ENCODE assay signal across 10 cellular contexts in the genomic region with DNA sequence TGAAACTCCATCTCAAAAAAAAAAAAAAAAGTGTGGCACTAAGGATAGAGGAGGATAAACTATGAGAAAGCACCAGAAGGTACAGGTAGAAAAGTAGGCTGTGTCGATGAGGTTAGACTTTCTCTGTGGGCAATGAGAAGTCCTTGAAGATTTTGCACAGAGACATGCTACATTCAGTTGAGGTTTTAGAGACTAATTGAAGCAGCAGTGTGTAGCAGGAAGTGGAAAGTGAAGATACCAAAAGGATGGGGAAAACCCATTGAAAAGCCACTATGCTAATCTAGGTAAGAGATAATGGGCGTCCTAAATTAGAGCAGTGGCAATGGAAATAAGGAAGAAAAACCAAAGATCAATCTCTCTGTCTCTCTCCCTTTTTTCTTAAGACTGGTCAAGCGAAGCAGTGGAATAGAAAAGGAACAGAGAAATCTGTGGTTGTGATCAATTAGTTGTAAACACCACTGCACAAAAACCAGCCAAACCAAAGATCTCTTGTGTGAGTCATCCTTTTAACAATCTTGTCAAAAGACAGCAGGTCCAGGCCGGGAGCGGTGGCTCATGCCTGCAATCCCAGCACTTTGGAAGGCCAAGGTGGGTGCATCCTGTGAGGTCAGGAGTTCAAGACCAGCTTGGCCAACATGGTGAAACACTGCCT. TPM values are rescaled to one million over a fixed set of nuclear protein-coding genes. Genes with fewer than 3 reads are reported as not detected.
A peak's percentile ranks its signal among the peaks of the same experiment; 100 is the strongest.
DNase-seq lines count a peak whose midpoint lies in the region; ATAC-seq and TF ChIP-seq lines count a peak whose summit lies in the region.
"Had no signal": no experiment of that assay in that cellular context is flagged by ENCODE, and none has a peak within 500 bp of the region (broad histone marks: within the 10 kb centered on the region; RNA-seq: fewer than 3 reads in every experiment).

No MANE protein-coding gene starts in this region.

- peak overlapping the region; percentile 71 for H3K27ac Mint-ChIP-seq in activated naive CD4-positive, alpha-beta T cell treated with anti-CD3 and anti-CD28 coated beads, Interleukin-2, amount 50 U/mL, for 24 hours
- H3K27ac Mint-ChIP-seq: endodermal cell had no signal

- no peaks in the 10 kb centered on the region for H3K9me3 Mint-ChIP-seq in activated naive CD4-positive, alpha-beta T cell treated with anti-CD3 and anti-CD28 coated beads, Interleukin-2, amount 50 U/mL, for 24 hours

- ATAC-seq in HG03457 (IDR thresholded peaks at IDR 0.05; ENCODE audit: unreplicated experiment) (peak; percentile 73), Right ventricle myocardium superior (ENCODE audit: poor library complexity) (no peak)

- H3K36me3 Mint-ChIP-seq in activated naive CD4-positive, alpha-beta T cell treated with anti-CD3 and anti-CD28 coated beads, Interleukin-2, amount 50 U/mL, for 24 hours: no peaks in the 10 kb centered on the region

- DNase-seq in Daoy (ENCODE audit: low read depth) (peak; percentile 15), GM20000 (ENCODE audit: low spot score) (peak; percentile 76), Right ventricle myocardium superior (no peak), NCI-H128 (lab: John Stamatoyannopoulos, UW; ENCODE audit: unreplicated experiment) (no peak), H7 (no peak), NCI-H524 treated with DMSO at 0.1 percent for 48 hours (lab: John Stamatoyannopoulos, UW) (no peak)
- DNase-seq: endodermal cell had no signal

- H3K27me3 ChIP-seq in H7 (ENCODE audit: control insufficient read depth, insufficient read depth, low read length): peaks cover 16% of the 10 kb centered on the region

- peak overlapping the region; percentile 42 for H3K4me3 Mint-ChIP-seq in activated naive CD4-positive, alpha-beta T cell treated with anti-CD3 and anti-CD28 coated beads, Interleukin-2, amount 50 U/mL, for 24 hours
- H3K4me3 Mint-ChIP-seq: endodermal cell had no signal

- no peak overlapping the region for H3K4me3 ChIP-seq in H7 (ENCODE audit: insufficient read depth, low read depth, low read length)

- TF ChIP-seq CTCF in GM20000 (IDR thresholded peaks at IDR 0.05; ENCODE audit: extremely low read depth, missing control alignments): no peak

- intact Hi-C loops in Right ventricle myocardium superior (cut with DNase I): no loop called here

- H3K36me3 ChIP-seq in H7 (replicated peaks; ENCODE audit: control insufficient read depth, insufficient read depth, low read length): no peaks in the 10 kb centered on the region

- H3K4me1 Mint-ChIP-seq in activated naive CD4-positive, alpha-beta T cell treated with anti-CD3 and anti-CD28 coated beads, Interleukin-2, amount 50 U/mL, for 24 hours: peaks cover 30% of the 10 kb centered on the region
- H3K4me1 Mint-ChIP-seq: endodermal cell had no signal

- H3K27me3 Mint-ChIP-seq in activated naive CD4-positive, alpha-beta T cell treated with anti-CD3 and anti-CD28 coated beads, Interleukin-2, amount 50 U/mL, for 24 hours: no peaks in the 10 kb centered on the region

RNA-seq across cellular contexts. Expression of a gene that starts 3.5 kb away (rescaled TPM):
- not detected in 2 replicates for total RNA-seq in Daoy (2014; rRNA removed; shearing (Covaris generic))
- total RNA-seq in Right ventricle myocardium superior: 1.6 TPM
- total RNA-seq in H7 (2014; rRNA removed; shearing (Covaris generic)): 1.3 and 4.5 TPM in 2 replicates
- total RNA-seq: RPMI7951 had no signal

Comparison
In these comparisons a context has a peak if more than half of its experiments do, and no peak if none do; other contexts are left out.
1. DNase-seq: peak in Daoy (single experiment) and GM20000 (single experiment); none in Right ventricle myocardium superior (single experiment), NCI-H128 (single experiment), H7 (single experiment) and NCI-H524 treated with DMSO at 0.1 percent for 48 hours (single experiment).